17 cellular contexts compared by ENCODE assay signal in genomic region chr3:127776347-127776746, GRCh38. TPM values are rescaled to one million over a fixed set of nuclear protein-coding genes. Genes with fewer than 3 reads are reported as not detected.
DNase-seq lines count a peak whose midpoint lies in the region; ATAC-seq and TF ChIP-seq lines count a peak whose summit lies in the region.
"Had no signal": no experiment of that assay in that cellular context is flagged by ENCODE, and none has a peak within 500 bp of the region (broad histone marks: within the 10 kb centered on the region; RNA-seq: fewer than 3 reads in every experiment).

No MANE protein-coding gene starts in this region.

- ATAC-seq in heart right ventricle (no peak), Right ventricle myocardium inferior (no peak), psoas muscle (no peak), foreskin keratinocyte (no peak)
- ATAC-seq in effector memory CD8-positive, alpha-beta T cell (replicated peaks): no peak

- H3K4me1 Mint-ChIP-seq in effector memory CD8-positive, alpha-beta T cell (ENCODE audit: low read depth in 2 of 2): peaks cover 5 to 7% of the 10 kb centered on the region in 2 donors

- H3K36me3 ChIP-seq in heart right ventricle (peaks cover 0 to 70% (median 5%) of the 10 kb centered on the region in 9 donors), psoas muscle (ENCODE audit: insufficient read depth in 1 of 2, low read depth in 1 of 2) (peaks cover 2 to 7% of the 10 kb centered on the region in 2 donors), uterus (no peaks in the 10 kb centered on the region)
- H3K36me3 ChIP-seq: upper lobe of left lung had no signal

- no peak for TF ChIP-seq POLR2A in uterus (IDR thresholded peaks at IDR 0.05)

- no peak overlapping the region for H3K4me3 ChIP-seq in heart right ventricle
- peak overlapping the region; percentile 17 for H3K4me3 ChIP-seq in psoas muscle
- H3K4me3 ChIP-seq in uterus: no peak overlapping the region
- H3K4me3 ChIP-seq: mucosa of descending colon, upper lobe of left lung had no signal

- H3K4me3 Mint-ChIP-seq in effector memory CD8-positive, alpha-beta T cell: no peak overlapping the region
- H3K4me3 Mint-ChIP-seq: activated naive CD4-positive, alpha-beta T cell treated with anti-CD3 and anti-CD28 coated beads, Interleukin-2, amount 50 U/mL, for 24 hours had no signal

- peaks cover 6 to 12% of the 10 kb centered on the region in 2 donors for H3K27me3 Mint-ChIP-seq in effector memory CD8-positive, alpha-beta T cell

- H3K27me3 ChIP-seq in heart right ventricle: no peaks in the 10 kb centered on the region
- H3K27me3 ChIP-seq in psoas muscle (ENCODE audit: insufficient read depth in 3 of 3, low read length in 2 of 3): no peaks in the 10 kb centered on the region
- no peaks in the 10 kb centered on the region for H3K27me3 ChIP-seq in uterus
- H3K27me3 ChIP-seq in foreskin keratinocyte: no peaks in the 10 kb centered on the region
- H3K27me3 ChIP-seq: upper lobe of left lung had no signal

- DNase-seq in heart right ventricle (no peak), Right ventricle myocardium inferior (ENCODE audit: missing footprints) (no peak), psoas muscle (peak in 1 of 2 donors; percentile 56), uterus (no peak), 8988T (no peak), foreskin keratinocyte (no peak), T-helper 1 cell (no peak)
- no peak for DNase-seq in effector memory CD8-positive, alpha-beta T cell
- DNase-seq: ACHN; activated CD4-positive, alpha-beta T cell treated with anti-CD3 and anti-CD28 coated beads for 48 hours; stimulated activated CD4-positive, alpha-beta T cell treated with anti-CD3 and anti-CD28 coated beads, Interleukin-4, amount 100 ng/mL, for 1 hour; stimulated activated CD8-positive, alpha-beta memory T cell treated with anti-CD3 and anti-CD28 coated beads, Interleukin-4, amount 100 ng/mL, for 48 hours had no signal

- WGBS in heart right ventricle, 2 donors: 78 to 86% methylated on average over 10 of the region's 10 CpGs
- 75 to 91% (median 85%) methylated on average over 10 of the region's 10 CpGs for WGBS in psoas muscle, 3 donors

- intact Hi-C loops in heart right ventricle (cut with DNase I): no loop called here
- intact Hi-C loops in Right ventricle myocardium inferior (cut with DNase I): no loop called here
- intact Hi-C loops in psoas muscle (cut with DNase I): no loop called here
- intact Hi-C loops in uterus (cut with DNase I; ENCODE audit: low total_unique reads): no loop called here

- no peaks in the 10 kb centered on the region for H3K36me3 Mint-ChIP-seq in effector memory CD8-positive, alpha-beta T cell (ENCODE audit: insufficient read depth)

- H3K9me3 Mint-ChIP-seq in effector memory CD8-positive, alpha-beta T cell: no peaks in the 10 kb centered on the region
- H3K9me3 Mint-ChIP-seq: activated naive CD4-positive, alpha-beta T cell treated with anti-CD3 and anti-CD28 coated beads, Interleukin-2, amount 50 U/mL, for 24 hours had no signal

- TF ChIP-seq CTCF in heart right ventricle (IDR thresholded peaks at IDR 0.05) (no peak), psoas muscle (IDR thresholded peaks at IDR 0.05) (no peak), uterus (IDR thresholded peaks at IDR 0.05) (no peak), foreskin keratinocyte (conservative IDR thresholded peaks at IDR 0.05) (no peak)

- peaks cover 0 to 9% (median 4%) of the 10 kb centered on the region in 11 donors for H3K9me3 ChIP-seq in heart right ventricle
- H3K9me3 ChIP-seq in psoas muscle: no peaks in the 10 kb centered on the region
- no peaks in the 10 kb centered on the region for H3K9me3 ChIP-seq in uterus
- H3K9me3 ChIP-seq: mucosa of descending colon, upper lobe of left lung had no signal

- peaks cover 28 to 100% (median 79%) of the 10 kb centered on the region in 9 donors for H3K4me1 ChIP-seq in heart right ventricle
- H3K4me1 ChIP-seq in psoas muscle: peaks cover 76% of the 10 kb centered on the region
- peaks cover 0 to 11% of the 10 kb centered on the region in 2 donors for H3K4me1 ChIP-seq in uterus
- H3K4me1 ChIP-seq in foreskin keratinocyte: peaks cover 9% of the 10 kb centered on the region

- H3K27ac Mint-ChIP-seq in effector memory CD8-positive, alpha-beta T cell: peak overlapping the region; percentile 63 to 86
- H3K27ac Mint-ChIP-seq: activated naive CD4-positive, alpha-beta T cell treated with anti-CD3 and anti-CD28 coated beads, Interleukin-2, amount 50 U/mL, for 24 hours; progenitor cell of endocrine pancreas had no signal

- H3K27ac ChIP-seq in heart right ventricle (peak overlapping the region in 9 of 10 donors; percentile 53 to 79 (median 67)), psoas muscle (peak overlapping the region; percentile 84), uterus (peak overlapping the region; percentile 55 to 74), foreskin keratinocyte (no peak overlapping the region)
- H3K27ac ChIP-seq: epithelial cell of prostate had no signal

RNA-seq across cellular contexts. Expression of gene MGLL, which starts 46.0 kb away (rescaled TPM):
- 100 to 1,000 TPM in 1 of 10 donors, 10 to 100 TPM in 9; 52.0 to 103 (median 69.7) TPM for total RNA-seq in heart right ventricle
- 10 to 100 TPM; 35.7 to 61.5 TPM for polyA plus RNA-seq in heart right ventricle
- 74.1 TPM for total RNA-seq in Right ventricle myocardium inferior
- total RNA-seq in psoas muscle: 10 to 100 TPM; 53.7 to 85.6 (median 63.2) TPM
- polyA plus RNA-seq in psoas muscle: 10 to 100 TPM; 32.8 to 64.9 (median 47.5) TPM
- total RNA-seq in uterus: 10 to 100 TPM; 12.6 to 44.8 (median 32.3) TPM
- total RNA-seq in foreskin keratinocyte: 48.7 and 54.9 TPM in 2 replicates
- polyA plus RNA-seq in foreskin keratinocyte: 37.9 and 39.9 TPM in 2 replicates
